Comparison of ENCODE assay signal across 26 cellular contexts in the genomic region with DNA sequence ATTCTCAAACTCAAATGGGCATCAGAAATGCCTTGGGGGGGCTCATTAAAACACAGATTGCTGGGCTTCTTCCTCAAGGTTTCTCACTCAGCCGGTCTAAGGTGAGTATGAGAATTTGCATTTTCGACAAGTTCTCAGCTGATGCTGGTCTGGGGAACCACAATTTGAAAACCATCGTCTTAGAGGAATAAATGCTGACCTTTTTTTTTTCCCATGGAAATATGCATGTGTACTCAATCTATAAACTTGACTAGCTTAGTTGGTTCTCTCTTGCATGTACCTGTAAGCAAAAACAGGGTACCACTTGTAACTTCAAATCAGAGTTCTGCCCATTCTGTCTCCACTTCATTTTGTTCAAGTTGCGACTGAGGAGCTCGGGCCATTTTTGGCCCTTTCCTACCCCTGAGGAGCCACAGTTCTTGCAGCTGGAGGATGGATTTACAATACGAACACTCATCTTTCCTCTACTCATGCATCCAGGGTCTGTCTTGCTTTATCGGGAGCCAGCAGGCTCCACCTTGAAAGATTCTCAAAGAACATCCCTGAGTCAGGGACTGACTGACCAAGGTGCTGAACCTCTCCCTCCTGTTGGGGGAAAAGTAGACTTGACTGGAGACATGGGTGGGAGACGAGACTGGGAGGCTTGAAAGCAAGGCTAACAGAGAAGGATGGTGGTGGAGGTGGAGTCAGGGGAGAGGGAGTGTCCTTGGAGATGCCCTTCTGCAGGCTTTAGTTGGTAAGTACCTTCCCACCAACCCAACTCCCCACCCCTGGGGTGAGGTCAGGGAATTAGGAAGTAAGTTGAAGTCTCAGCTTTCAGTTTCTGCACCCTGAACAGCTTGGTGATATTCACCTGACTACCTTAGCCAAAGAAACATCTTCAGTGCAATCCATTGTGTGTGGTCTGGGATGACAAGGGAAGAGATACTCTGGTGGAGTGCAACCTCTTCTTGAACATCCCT. TPM values are rescaled to one million over a fixed set of nuclear protein-coding genes. Genes with fewer than 3 reads are reported as not detected.
"Had no signal": no experiment of that assay in that cellular context is flagged by ENCODE, and none has a peak within 500 bp of the region (broad histone marks: within the 10 kb centered on the region; RNA-seq: fewer than 3 reads in every experiment).

No MANE protein-coding gene starts in this region.

- FAIRE-seq: astrocyte, colon, RCC 7860, TTC549 had no signal

- DNase-seq: activated B cell treated with CpG ODN at 0.5 μM for 24 hours; activated CD4-positive, alpha-beta memory T cell treated with anti-CD3 and anti-CD28 coated beads for 36 hours; activated CD4-positive, alpha-beta T cell treated with anti-CD3 and anti-CD28 coated beads for 1 hour; activated CD4-positive, alpha-beta T cell treated with anti-CD3 and anti-CD28 coated beads, Interleukin-2, amount 10 ng/mL, durations not matched to agents 7 days and 5 days; activated gamma-delta T cell; activated naive CD4-positive, alpha-beta T cell treated with anti-CD3 and anti-CD28 coated beads for 36 hours; activated T-cell treated with anti-CD3 and anti-CD28 coated beads for 4 hours; activated T-cell treated with anti-CD3 and anti-CD28 coated beads, Interleukin-2, amount 50 U/mL, for 48 hours; amygdala; Kasumi-1; MV-4-11; NCI-H1092 treated with DMSO at 0.1 percent for 48 hours; NCI-H1436; NCI-H1694 treated with DMSO at 0.1 percent for 48 hours; NCI-H2029 treated with DMSO at 0.1 percent for 48 hours; NCI-H345; NCI-H510A; NCI-H526 treated with DMSO at 0.1 percent for 48 hours; PC-3; SHP77 treated with DMSO at 0.1 percent for 48 hours had no signal

RNA-seq across cellular contexts. Expression of a gene that starts 28.3 kb away (rescaled TPM):
- total RNA-seq: activated B cell treated with CpG ODN at 0.5 μM for 24 hours; activated CD4-positive, alpha-beta memory T cell treated with anti-CD3 and anti-CD28 coated beads for 36 hours; activated CD4-positive, alpha-beta T cell treated with anti-CD3 and anti-CD28 coated beads, Interleukin-2, amount 10 ng/mL, durations not matched to agents 7 days and 5 days; activated CD8-positive, alpha-beta memory T cell treated with anti-CD3 and anti-CD28 coated beads for 36 hours; activated naive CD4-positive, alpha-beta T cell treated with anti-CD3 and anti-CD28 coated beads for 36 hours; SK-MEL-5 had no signal
